Comparison of ENCODE assay signal across 8 cellular contexts in the genomic region with DNA sequence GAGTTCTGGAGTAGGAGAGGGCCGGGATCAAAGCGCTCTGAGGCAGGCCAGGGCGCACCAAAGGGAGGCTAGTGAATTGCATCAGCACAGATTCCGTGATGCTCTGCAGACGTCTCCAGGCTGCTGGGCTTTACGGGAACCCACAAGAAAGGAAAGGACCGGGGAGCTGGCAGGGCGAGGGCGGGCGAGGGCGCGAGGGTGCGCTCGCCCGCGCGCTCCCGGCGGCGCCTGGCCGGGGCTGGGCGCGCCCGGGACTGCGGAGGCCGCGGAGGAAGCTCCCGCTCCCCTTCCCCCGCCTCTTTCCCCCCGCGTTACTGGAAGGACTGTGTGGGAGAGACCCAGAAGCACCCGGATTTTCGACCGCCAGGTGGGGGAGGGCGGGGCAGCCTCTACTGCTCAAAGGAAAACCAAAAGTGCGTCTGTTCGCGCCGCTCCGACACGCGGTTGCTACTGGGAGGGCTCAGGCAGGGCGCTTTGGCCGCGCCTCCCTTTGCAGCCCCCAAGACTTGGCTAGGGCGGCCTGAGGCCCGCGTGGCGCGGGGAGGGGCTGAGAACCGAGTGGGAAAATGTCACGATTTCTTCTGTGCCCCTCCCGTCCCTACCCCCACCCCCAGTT. TPM values are rescaled to one million over a fixed set of nuclear protein-coding genes. Genes with fewer than 3 reads are reported as not detected.
DNase-seq lines count a peak whose midpoint lies in the region; ATAC-seq and TF ChIP-seq lines count a peak whose summit lies in the region.

No MANE protein-coding gene starts in this region.

- ATAC-seq in GM19395 (IDR thresholded peaks at IDR 0.05; ENCODE audit: unreplicated experiment) = peak; percentile 28
- no peak for ATAC-seq in GM19351 (IDR thresholded peaks at IDR 0.05; ENCODE audit: unreplicated experiment)

- H3K9me3 Mint-ChIP-seq in chondrocyte (ENCODE audit: low read depth) = no peaks in the 10 kb centered on the region

- peaks cover 7% of the 10 kb centered on the region for H3K36me3 Mint-ChIP-seq in chondrocyte (ENCODE audit: low read depth)

- H3K4me1 Mint-ChIP-seq in chondrocyte (ENCODE audit: low read depth) = peaks cover 39% of the 10 kb centered on the region

- no peaks in the 10 kb centered on the region for H3K27me3 Mint-ChIP-seq in chondrocyte (ENCODE audit: low read depth)

- H3K27ac Mint-ChIP-seq in chondrocyte (ENCODE audit: unreplicated experiment) = peak overlapping the region; percentile 96

- H3K27ac ChIP-seq in layer of hippocampus (ENCODE audit: low read depth, low read length) = peak overlapping the region; percentile 96

- DNase-seq in AML-193 (lab: John Stamatoyannopoulos, UW) = peak; percentile 34 to 58
- peak; percentile 87 for DNase-seq in NCI-H2171 treated with DMSO at 0.1 percent for 48 hours (lab: John Stamatoyannopoulos, UW)
- DNase-seq in activated CD4-positive, alpha-beta T cell treated with anti-CD3 and anti-CD28 coated beads for 4 hours = peak; percentile 96 to 97
- DNase-seq in chondrocyte (ENCODE audit: low spot score) = peak; percentile 93
- DNase-seq in stimulated activated CD4-positive, alpha-beta T cell treated with anti-CD3 and anti-CD28 coated beads, Interleukin-1b, Interleukin-23, amount 100 ng/mL, for 1 hour (ENCODE audit: low read depth in 2 of 2) = peak; percentile 60 to 79

- no peaks in the 10 kb centered on the region for H3K27me3 ChIP-seq in layer of hippocampus (ENCODE audit: control insufficient read depth, insufficient read depth, low read length)

- peak; percentile 26 for TF ChIP-seq CTCF in chondrocyte (IDR thresholded peaks at IDR 0.05)

- H3K4me3 Mint-ChIP-seq in chondrocyte (ENCODE audit: unreplicated experiment) = peak overlapping the region; percentile 77

RNA-seq across cellular contexts. Expression of gene FOSL2, which starts 2.3 kb away (rescaled TPM):
- 93.0 to 163 TPM (median 156 TPM) in 3 replicates for total RNA-seq in chondrocyte

Comparison
In these comparisons a context has a peak if more than half of its experiments do, and no peak if none do; other contexts are left out.
1. DNase-seq: peak in every context shown above with its lines; median percentile 96 in activated CD4-positive, alpha-beta T cell treated with anti-CD3 and anti-CD28 coated beads for 4 hours; 93 in chondrocyte; 87 in NCI-H2171 treated with DMSO at 0.1 percent for 48 hours; 70 in stimulated activated CD4-positive, alpha-beta T cell treated with anti-CD3 and anti-CD28 coated beads, Interleukin-1b, Interleukin-23, amount 100 ng/mL, for 1 hour; 46 in AML-193.